14 cellular contexts compared by ENCODE assay signal in genomic region chr2:216292475-216292874, GRCh38.
DNase-seq lines count a peak whose midpoint lies in the region; ATAC-seq, FAIRE-seq and TF ChIP-seq lines count a peak whose summit lies in the region.
"Had no signal": no experiment of that assay in that cellular context is flagged by ENCODE, and none has a peak within 500 bp of the region (broad histone marks: within the 10 kb centered on the region; RNA-seq: fewer than 3 reads in every experiment).

No MANE protein-coding gene starts in this region.

- no peak overlapping the region for H4K5ac ChIP-seq in mesendoderm (ENCODE audit: low read length)

- H2BK5ac ChIP-seq in mesendoderm (ENCODE audit: low read length) = no peak overlapping the region

- POLR2A ChIA-PET in K562 (lab: Yijun Ruan, JAX) = interaction anchor here (1.0 kb wide), 1 partner anchor 9 kb away, joined by 3 read pairs; no protein-coding TSS in a partner anchor

- no peak for TF ChIP-seq EP300 in K562 (IDR thresholded peaks at IDR 0.05; ENCODE audit: low read length)

- no peak overlapping the region for H2AK5ac ChIP-seq in mesendoderm (ENCODE audit: low read length)

- no peak overlapping the region for H3K4me3 ChIP-seq in K562
- no peak overlapping the region for H3K4me3 ChIP-seq in mesendoderm (ENCODE audit: low read length)

- H3K9me3 Mint-ChIP-seq in activated T-cell treated with anti-CD3 and anti-CD28 coated beads, Interleukin-2, amount 50 U/mL, for 24 hours = no peaks in the 10 kb centered on the region
- H3K9me3 Mint-ChIP-seq in natural killer cell treated with Interleukin-12 subunit alpha and Interleukin-12 subunit beta and Interleukin-15 and Interleukin-18, amount 100 ng/mL, for 72 hours = no peaks in the 10 kb centered on the region
- H3K9me3 Mint-ChIP-seq: CD4-positive, alpha-beta memory T cell had no signal

- no peaks in the 10 kb centered on the region for H3K36me3 ChIP-seq in K562 (ENCODE audit: control insufficient read depth, insufficient read depth, low read length)
- H3K36me3 ChIP-seq in mesendoderm (ENCODE audit: control insufficient read depth, insufficient read depth, low read length) = no peaks in the 10 kb centered on the region

- peaks cover 11% of the 10 kb centered on the region for H3K4me1 Mint-ChIP-seq in activated T-cell treated with anti-CD3 and anti-CD28 coated beads, Interleukin-2, amount 50 U/mL, for 24 hours (ENCODE audit: low read depth)
- peaks cover 0 to 2% of the 10 kb centered on the region in 2 donors for H3K4me1 Mint-ChIP-seq in natural killer cell treated with Interleukin-12 subunit alpha and Interleukin-12 subunit beta and Interleukin-15 and Interleukin-18, amount 100 ng/mL, for 72 hours (ENCODE audit: low read depth in 2 of 2)

- no peak for FAIRE-seq in K562 (lab: Jason Lieb, UNC)
- FAIRE-seq: G401.6, GM12892, H1 had no signal

- no peak for ATAC-seq in K562
- ATAC-seq in natural killer cell treated with Interleukin-12 subunit alpha and Interleukin-12 subunit beta and Interleukin-15 and Interleukin-18, amount 100 ng/mL, for 72 hours = no peak
- ATAC-seq: HCT116 had no signal

- in situ Hi-C loops in K562 (cut with MboI) = no loop called here

- H2BK15ac ChIP-seq in mesendoderm (replicated peaks; ENCODE audit: low read depth) = peak overlapping the region; percentile 12

- H3K18ac ChIP-seq in mesendoderm (ENCODE audit: low read length) = peak overlapping the region; percentile 47

- H3K9me1 ChIP-seq in K562 (ENCODE audit: control insufficient read depth, insufficient read depth, low read length) = no peaks in the 10 kb centered on the region

- H3K36me3 Mint-ChIP-seq in activated T-cell treated with anti-CD3 and anti-CD28 coated beads, Interleukin-2, amount 50 U/mL, for 24 hours (ENCODE audit: low read depth) = no peaks in the 10 kb centered on the region
- H3K36me3 Mint-ChIP-seq in natural killer cell treated with Interleukin-12 subunit alpha and Interleukin-12 subunit beta and Interleukin-15 and Interleukin-18, amount 100 ng/mL, for 72 hours = no peaks in the 10 kb centered on the region
- H3K36me3 Mint-ChIP-seq: CD4-positive, alpha-beta memory T cell had no signal

- TF ChIP-seq POLR2A in K562 (conservative IDR thresholded peaks at IDR 0.05) = no peak

- H3K56ac ChIP-seq in mesendoderm (ENCODE audit: low read length) = no peak overlapping the region

- H3K9ac ChIP-seq in K562 (ENCODE audit: insufficient read depth in 1 of 2, low read depth in 2 of 2, low read length in 2 of 2) = no peak overlapping the region
- H3K9ac ChIP-seq in mesendoderm (ENCODE audit: low read length) = no peak overlapping the region

- H3K27ac ChIP-seq in K562 (ENCODE audit: extremely low read depth, low read depth, low read length) = no peak overlapping the region
- H3K27ac ChIP-seq in mesendoderm (ENCODE audit: low read depth, low read length) = peak overlapping the region; percentile 48

- no peak overlapping the region for H3K27ac Mint-ChIP-seq in activated T-cell treated with anti-CD3 and anti-CD28 coated beads, Interleukin-2, amount 50 U/mL, for 24 hours
- H3K27ac Mint-ChIP-seq in natural killer cell treated with Interleukin-12 subunit alpha and Interleukin-12 subunit beta and Interleukin-15 and Interleukin-18, amount 100 ng/mL, for 72 hours = no peak overlapping the region
- H3K27ac Mint-ChIP-seq: CD4-positive, alpha-beta memory T cell had no signal

- H3K4me2 ChIP-seq in K562 (ENCODE audit: insufficient read depth, low read length) (peak overlapping the region; percentile 27; the same call in 1 of the 2 replicates), mesendoderm (ENCODE audit: low read length) (no peak overlapping the region)

- H2AFZ ChIP-seq in K562 (ENCODE audit: low read depth, low read length) = no peak overlapping the region

- H3K27me3 ChIP-seq in K562 (ENCODE audit: control insufficient read depth in 2 of 2, insufficient read depth in 2 of 2, low read length in 2 of 2) (peaks cover 0 to 8% of the 10 kb centered on the region in 2 experiments; a peak in 3 of 5 replicates), mesendoderm (ENCODE audit: insufficient read depth, low read length, poor library complexity) (no peaks in the 10 kb centered on the region)

- no peak overlapping the region for H3K4me3 Mint-ChIP-seq in activated T-cell treated with anti-CD3 and anti-CD28 coated beads, Interleukin-2, amount 50 U/mL, for 24 hours
- no peak overlapping the region for H3K4me3 Mint-ChIP-seq in natural killer cell treated with Interleukin-12 subunit alpha and Interleukin-12 subunit beta and Interleukin-15 and Interleukin-18, amount 100 ng/mL, for 72 hours
- H3K4me3 Mint-ChIP-seq: CD4-positive, alpha-beta memory T cell had no signal

- no peak overlapping the region for H3K23ac ChIP-seq in mesendoderm (ENCODE audit: low read length)

- H3K4me1 ChIP-seq in K562 (replicated peaks in 1 of 2; ENCODE audit: control insufficient read depth in 2 of 2, insufficient read depth in 2 of 2, low read length in 2 of 2) (peaks cover 0 to 10% of the 10 kb centered on the region in 2 experiments; a peak in 4 of 5 replicates), mesendoderm (ENCODE audit: control insufficient read depth, low read depth, low read length) (peaks cover 6% of the 10 kb centered on the region)

- H2BK120ac ChIP-seq in mesendoderm (ENCODE audit: low read depth, low read length) = no peak overlapping the region

- CTCF ChIA-PET in K562 (lab: Yijun Ruan, JAX; ENCODE audit: low intra/inter-chr PET ratio) = interaction anchor here (0.6 kb wide), 1 partner anchor 47 kb away, joined by 5 read pairs; no protein-coding TSS in a partner anchor

- intact Hi-C loops in K562 (cut with micrococcal nuclease) = no loop called here

- DNase-seq in OCI-M1 (lab: John Stamatoyannopoulos, UW) (peak; percentile 56), K562 (ENCODE audit: extremely low read depth in 1 of 4, low spot score in 3 of 4) (no peak), mesendoderm (no peak), SIG-M5 (lab: John Stamatoyannopoulos, UW) (no peak)
- DNase-seq in activated T-cell treated with anti-CD3 and anti-CD28 coated beads, Interleukin-2, amount 50 U/mL, for 24 hours = no peak
- DNase-seq in natural killer cell treated with Interleukin-12 subunit alpha and Interleukin-12 subunit beta and Interleukin-15 and Interleukin-18, amount 100 ng/mL, for 72 hours (ENCODE audit: low spot score) = no peak
- DNase-seq: Calu3; CD4-positive, alpha-beta memory T cell; DND-41; H7 had no signal

- H3K79me2 ChIP-seq in K562 (ENCODE audit: control insufficient read depth, insufficient read depth, low read length) = no peaks in the 10 kb centered on the region
- no peaks in the 10 kb centered on the region for H3K79me2 ChIP-seq in mesendoderm (ENCODE audit: control insufficient read depth, insufficient read depth, low read length)

- H3K9me3 ChIP-seq in K562 (replicated peaks; ENCODE audit: control insufficient read depth, insufficient read depth, low read depth, low read length) = no peaks in the 10 kb centered on the region

- WGBS in K562 (ENCODE audit: insufficient coverage, low coverage, missing lambda C conversion rate) = 15% methylated on average over 5 of the region's 5 CpGs
- no CpG with 5 or more reads among the region's 5 CpGs for WGBS in mesendoderm (ENCODE audit: extremely low coverage, insufficient coverage, low lambda C conversion rate)

- H4K8ac ChIP-seq in mesendoderm (ENCODE audit: low read depth, low read length) = no peak overlapping the region

- no peak for TF ChIP-seq CTCF in K562 (IDR thresholded peaks at IDR 0.05 in 2 of 3, conservative IDR thresholded peaks at IDR 0.05 in 1 of 3; ENCODE audit: insufficient read depth in 2 of 3, low read depth in 1 of 3, low read length in 3 of 3)

- no peak for TF ChIP-seq RAD21 in K562 (CRISPR knock-in tag; conservative IDR thresholded peaks at IDR 0.05 in 1 of 2, IDR thresholded peaks at IDR 0.05 in 1 of 2)

- no peaks in the 10 kb centered on the region for H4K20me1 ChIP-seq in K562 (replicated peaks; ENCODE audit: control insufficient read depth, insufficient read depth, low read length)

- H3K27me3 Mint-ChIP-seq in activated T-cell treated with anti-CD3 and anti-CD28 coated beads, Interleukin-2, amount 50 U/mL, for 24 hours = no peaks in the 10 kb centered on the region
- H3K27me3 Mint-ChIP-seq in natural killer cell treated with Interleukin-12 subunit alpha and Interleukin-12 subunit beta and Interleukin-15 and Interleukin-18, amount 100 ng/mL, for 72 hours = no peaks in the 10 kb centered on the region
- H3K27me3 Mint-ChIP-seq: CD4-positive, alpha-beta memory T cell had no signal

- BruUV-seq in K562 (replicated peaks; lab: Mats Ljungman, UMichigan) = no TSS peak

- no peaks in the 10 kb centered on the region for H3K79me1 ChIP-seq in mesendoderm (ENCODE audit: low read length)

- no peak overlapping the region for H3K4ac ChIP-seq in mesendoderm (ENCODE audit: low read depth, low read length)
